17 cellular contexts compared by ENCODE assay signal in genomic region chr14:23529016-23529740, GRCh38. TPM values are rescaled to one million over a fixed set of nuclear protein-coding genes. Genes with fewer than 3 reads are reported as not detected.
DNase-seq lines count a peak whose midpoint lies in the region; FAIRE-seq and TF ChIP-seq lines count a peak whose summit lies in the region.
"Had no signal": no experiment of that assay in that cellular context is flagged by ENCODE, and none has a peak within 500 bp of the region (broad histone marks: within the 10 kb centered on the region; RNA-seq: fewer than 3 reads in every experiment).

No MANE protein-coding gene starts in this region.

- H3K27ac ChIP-seq in BLaER1 (peak overlapping the region; percentile 45; the same call in 1 of the 2 replicates), mesenchymal stem cell (ENCODE audit: low read length, poor library complexity, severe bottlenecking) (no peak overlapping the region), spleen (peak overlapping the region in 6 of 8 donors; percentile 44 to 71 (median 62)), thyroid gland (no peak overlapping the region)
- H3K27ac ChIP-seq: Peyer's patch had no signal

- H3K79me1 ChIP-seq in mesenchymal stem cell (replicated peaks; ENCODE audit: low read length, poor library complexity, severe bottlenecking): no peaks in the 10 kb centered on the region

- no peaks in the 10 kb centered on the region for H4K20me1 ChIP-seq in BLaER1

- H2BK15ac ChIP-seq in mesenchymal stem cell (ENCODE audit: low read depth, poor library complexity, severe bottlenecking): no peak overlapping the region

- H3K4me1 ChIP-seq in BLaER1: peaks cover 21% of the 10 kb centered on the region
- peaks cover 3% of the 10 kb centered on the region for H3K4me1 ChIP-seq in mesenchymal stem cell (ENCODE audit: control insufficient read depth, insufficient read depth, low read depth, low read length)
- H3K4me1 ChIP-seq in spleen: peaks cover 0 to 20% (median 2%) of the 10 kb centered on the region in 6 donors
- no peaks in the 10 kb centered on the region for H3K4me1 ChIP-seq in thyroid gland
- H3K4me1 ChIP-seq: Peyer's patch had no signal

- H4K8ac ChIP-seq in mesenchymal stem cell (ENCODE audit: low read length): no peak overlapping the region

- TF ChIP-seq CTCF in brain (conservative IDR thresholded peaks at IDR 0.05) (no peak), spleen (IDR thresholded peaks at IDR 0.05 in 8 of 11, conservative IDR thresholded peaks at IDR 0.05 in 3 of 11) (no peak), thyroid gland (IDR thresholded peaks at IDR 0.05) (no peak)

- H3K9ac ChIP-seq in BLaER1 (no peak overlapping the region), mesenchymal stem cell (ENCODE audit: low read length) (no peak overlapping the region)

- TF ChIP-seq POLR2A in spleen (IDR thresholded peaks at IDR 0.05) (no peak), thyroid gland (IDR thresholded peaks at IDR 0.05) (no peak)

- H2BK5ac ChIP-seq in mesenchymal stem cell (ENCODE audit: low read depth, low read length, poor library complexity, severe bottlenecking): no peak overlapping the region

- H3K9me3 ChIP-seq in BLaER1: no peaks in the 10 kb centered on the region
- H3K9me3 ChIP-seq in mesenchymal stem cell (ENCODE audit: control insufficient read depth, low read length): no peaks in the 10 kb centered on the region
- H3K9me3 ChIP-seq in spleen: no peaks in the 10 kb centered on the region
- no peaks in the 10 kb centered on the region for H3K9me3 ChIP-seq in thyroid gland
- H3K9me3 ChIP-seq: BLaER1 treated with 17β-estradiol and CSF1 and Interleukin-3, amounts not matched to agents 10 nM and 100 nM; MG63; Peyer's patch had no signal

- H3K36me3 ChIP-seq in BLaER1: peaks cover 55% of the 10 kb centered on the region
- H3K36me3 ChIP-seq in mesenchymal stem cell (ENCODE audit: control insufficient read depth in 1 of 2, insufficient read depth in 2 of 2, low read depth in 1 of 2, low read length in 2 of 2): peaks cover 0 to 62% of the 10 kb centered on the region in 2 experiments
- peaks cover 0 to 29% (median 0%) of the 10 kb centered on the region in 6 donors for H3K36me3 ChIP-seq in spleen
- H3K36me3 ChIP-seq in thyroid gland: no peaks in the 10 kb centered on the region
- H3K36me3 ChIP-seq: MG63, Peyer's patch had no signal

- H3K4me3 Mint-ChIP-seq in brain: no peak overlapping the region

- H3K27me3 ChIP-seq in BLaER1 (no peaks in the 10 kb centered on the region), mesenchymal stem cell (ENCODE audit: control insufficient read depth in 1 of 2, insufficient read depth in 1 of 2, low read length in 2 of 2) (no peaks in the 10 kb centered on the region), spleen (replicated peaks in 1 of 7) (no peaks in the 10 kb centered on the region), thyroid gland (no peaks in the 10 kb centered on the region)
- H3K27me3 ChIP-seq: BLaER1 treated with 17β-estradiol and CSF1 and Interleukin-3, amounts not matched to agents 10 nM and 100 nM; MG63; Peyer's patch had no signal

- no peak overlapping the region for H3K18ac ChIP-seq in mesenchymal stem cell (ENCODE audit: low read depth in 1 of 2, low read length in 2 of 2)

- H2BK12ac ChIP-seq in mesenchymal stem cell (ENCODE audit: low read length in 2 of 2): no peak overlapping the region

- no peak overlapping the region for H3K23ac ChIP-seq in mesenchymal stem cell (ENCODE audit: low read length in 2 of 2)

- H3K4me2 ChIP-seq in BLaER1: no peak overlapping the region
- no peak overlapping the region for H3K4me2 ChIP-seq in mesenchymal stem cell (ENCODE audit: low read length, poor library complexity, severe bottlenecking)

- no peak for FAIRE-seq in RCC 7860 (lab: Jason Lieb, UNC)

- no peak overlapping the region for H3K4me3 ChIP-seq in BLaER1
- no peak overlapping the region for H3K4me3 ChIP-seq in mesenchymal stem cell (ENCODE audit: insufficient read depth in 1 of 2, low read depth in 1 of 2, low read length in 2 of 2)
- no peak overlapping the region for H3K4me3 ChIP-seq in spleen
- H3K4me3 ChIP-seq in thyroid gland (replicated peaks in 1 of 3): no peak overlapping the region
- H3K4me3 ChIP-seq: BLaER1 treated with 17β-estradiol and CSF1 and Interleukin-3, amounts not matched to agents 10 nM and 100 nM; MG63; Peyer's patch had no signal

- H4K91ac ChIP-seq in mesenchymal stem cell (ENCODE audit: low read length): peak overlapping the region; percentile 36

- 93% methylated on average over 3 of the region's 6 CpGs for WGBS in mesenchymal stem cell
- WGBS in spleen, 5 donors: 71 to 82% (median 76%) methylated on average over 6 of the region's 6 CpGs
- WGBS in thyroid gland, 2 donors: 79 to 90% methylated on average over 6 of the region's 6 CpGs

- H3K9me3 Mint-ChIP-seq in brain: peaks cover 0 to 2% (median 0%) of the 10 kb centered on the region in 5 experiments

- intact Hi-C loops in spleen (cut with DNase I; ENCODE audit: low total_unique reads) (no loop called here), thyroid gland (cut with DNase I) (no loop called here)

- H2AFZ ChIP-seq in mesenchymal stem cell (ENCODE audit: low read depth, low read length): no peak overlapping the region

- no peak overlapping the region for H3K14ac ChIP-seq in mesenchymal stem cell (ENCODE audit: low read length in 2 of 2)

- H3K27me3 Mint-ChIP-seq in brain: no peaks in the 10 kb centered on the region

- H3K4ac ChIP-seq in mesenchymal stem cell (ENCODE audit: low read depth in 1 of 2, low read length in 2 of 2): no peak overlapping the region

- DNase-seq in mesenchymal stem cell (no peak), spleen (peak; percentile 32), NCI-H774 (lab: John Stamatoyannopoulos, UW) (no peak), SW 1271 (lab: John Stamatoyannopoulos, UW) (no peak), thyroid gland (no peak), RCC 7860 (ENCODE audit: low spot score) (no peak)
- DNase-seq: 8988T, GF-D8, GOT3, MG63, NCI-H1105, NCI-H187, NCI-H446 treated with DMSO at 0.1 percent for 48 hours, Peyer's patch had no signal

- peaks cover 20% of the 10 kb centered on the region for H3K4me1 Mint-ChIP-seq in brain

- peaks cover 42% of the 10 kb centered on the region for H3K36me3 Mint-ChIP-seq in brain

- peak overlapping the region; percentile 31 to 97 (median 86) for H3K27ac Mint-ChIP-seq in brain

- H2AK5ac ChIP-seq in mesenchymal stem cell (ENCODE audit: low read length, severe bottlenecking): no peak overlapping the region

- H2BK120ac ChIP-seq in mesenchymal stem cell (ENCODE audit: low read depth, low read length): no peak overlapping the region

RNA-seq across cellular contexts. Expression of gene ZFHX2, which starts 22.4 kb away (rescaled TPM):
- polyA plus RNA-seq in brain (ENCODE audit: insufficient read depth, low read depth, low replicate concordance) (6.5 TPM), spleen (under 1 TPM; 0.09 to 0.35 (median 0.11) TPM)
- polyA plus RNA-seq in mesenchymal stem cell (2013, experiment 1 of 2): 0.19 TPM
- polyA plus RNA-seq in mesenchymal stem cell (2013, experiment 2 of 2): 0.23 TPM
- total RNA-seq in spleen (1 to 10 TPM in 5 of 7 donors, under 1 TPM in 2; 0.42 to 2.9 (median 1.5) TPM), thyroid gland (1 to 10 TPM in 3 of 4 donors, under 1 TPM in 1; 0.46 to 2.3 (median 1.4) TPM)

RNA-seq across cellular contexts. Expression of gene THTPA, which starts 26.9 kb away (rescaled TPM):
- polyA plus RNA-seq in brain (ENCODE audit: insufficient read depth, low read depth, low replicate concordance) (48.6 TPM), spleen (10 to 100 TPM in 1 of 3 donors, 1 to 10 TPM in 2; 4.5 to 14.2 (median 8.9) TPM)
- polyA plus RNA-seq in mesenchymal stem cell (2013, experiment 1 of 2): 7.2 TPM
- polyA plus RNA-seq in mesenchymal stem cell (2013, experiment 2 of 2): 7.1 TPM
- total RNA-seq in spleen (10 to 100 TPM; 16.8 to 25.4 (median 18.6) TPM), thyroid gland (10 to 100 TPM; 15.3 to 48.1 (median 28.3) TPM)

RNA-seq across cellular contexts. Expression of gene AP1G2, which starts 38.4 kb away (rescaled TPM):
- polyA plus RNA-seq in brain (ENCODE audit: insufficient read depth, low read depth, low replicate concordance) (28.9 TPM), spleen (100 to 1,000 TPM; 126 to 267 (median 176) TPM)
- 33.4 TPM for polyA plus RNA-seq in mesenchymal stem cell (2013, experiment 1 of 2)
- 33.4 TPM for polyA plus RNA-seq in mesenchymal stem cell (2013, experiment 2 of 2)
- total RNA-seq in spleen (100 to 1,000 TPM; 139 to 261 (median 193) TPM), thyroid gland (100 to 1,000 TPM in 3 of 4 donors, 10 to 100 TPM in 1; 71.6 to 128 (median 114) TPM)

RNA-seq across cellular contexts. Expression of gene JPH4, which starts 49.4 kb away (rescaled TPM):
- polyA plus RNA-seq in brain (ENCODE audit: insufficient read depth, low read depth, low replicate concordance): 39.2 TPM
- 0.04 TPM for polyA plus RNA-seq in mesenchymal stem cell (2013, experiment 1 of 2)
- polyA plus RNA-seq in mesenchymal stem cell (2013, experiment 2 of 2): 0.03 TPM
- 10 to 100 TPM in 2 of 7 donors, 1 to 10 TPM in 5; 1.2 to 17.3 (median 5.8) TPM for total RNA-seq in spleen
- polyA plus RNA-seq in spleen: under 1 TPM; 0.70 to 0.93 (median 0.93) TPM
- total RNA-seq in thyroid gland: under 1 TPM in 3 of 4 donors, not detected in 1; 0.11 to 0.54 (median 0.27) TPM

RNA-seq across cellular contexts. Expression of gene NGDN, which starts 59.7 kb away (rescaled TPM):
- polyA plus RNA-seq in brain (ENCODE audit: insufficient read depth, low read depth, low replicate concordance) (32.0 TPM), spleen (10 to 100 TPM; 39.6 to 48.5 (median 40.6) TPM)
- polyA plus RNA-seq in mesenchymal stem cell (2013, experiment 1 of 2): 36.6 TPM
- polyA plus RNA-seq in mesenchymal stem cell (2013, experiment 2 of 2): 39.1 TPM
- total RNA-seq in spleen (10 to 100 TPM; 32.7 to 62.7 (median 40.0) TPM), thyroid gland (10 to 100 TPM; 31.3 to 51.1 (median 39.7) TPM)

Comparison
In these comparisons a context has a peak if more than half of its experiments do, and no peak if none do; other contexts are left out.
1. H3K27ac ChIP-seq: peak in BLaER1 (single experiment) and spleen (6 of 8); none in mesenchymal stem cell (single experiment) and thyroid gland (0 of 3).